Comparison of ENCODE assay signal across 1 cellular context in the genomic region with DNA sequence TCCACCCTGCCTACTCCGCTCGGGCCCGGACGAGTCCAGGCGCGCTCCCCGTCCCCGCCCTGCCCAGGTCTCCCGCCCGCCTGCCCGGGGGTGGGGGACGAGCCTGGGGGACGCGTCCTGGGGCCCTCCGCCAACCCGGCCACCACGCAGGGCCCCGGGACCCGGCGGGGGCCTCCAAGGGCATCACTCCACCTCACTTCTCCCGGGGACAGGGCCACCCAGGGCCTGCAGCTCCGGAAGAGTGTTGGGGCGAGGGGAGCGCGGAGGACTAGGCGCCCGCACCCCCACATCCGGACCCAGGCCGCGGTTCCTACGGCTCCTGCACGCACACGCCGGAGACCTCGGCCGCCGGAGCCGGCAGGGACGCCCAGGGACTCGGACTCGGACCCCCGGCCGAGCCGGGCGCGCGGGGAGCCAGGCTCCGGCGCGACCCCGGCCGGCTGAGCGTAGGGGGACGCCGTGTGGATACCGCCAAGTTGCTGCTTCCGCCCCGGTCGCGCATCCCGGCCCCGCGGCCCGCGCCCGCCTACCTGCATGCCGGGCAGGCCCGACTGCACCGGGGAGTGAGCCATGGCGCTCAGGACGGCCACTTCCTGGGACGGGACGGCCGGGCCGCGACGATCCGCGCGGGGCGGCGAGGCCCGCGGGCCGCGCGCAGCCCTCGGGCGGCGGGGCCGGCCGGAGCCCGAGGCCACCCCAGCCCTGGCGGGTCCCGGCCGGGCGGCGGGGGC.
TF ChIP-seq lines count a peak whose summit lies in the region.

No MANE protein-coding gene starts in this region.

TF ChIP-seq in HepG2, 621 proteins besides CTCF, POLR2A, EP300 and RAD21 (continued from another document and continues in another):
- TF ChIP-seq, protein P1, sequence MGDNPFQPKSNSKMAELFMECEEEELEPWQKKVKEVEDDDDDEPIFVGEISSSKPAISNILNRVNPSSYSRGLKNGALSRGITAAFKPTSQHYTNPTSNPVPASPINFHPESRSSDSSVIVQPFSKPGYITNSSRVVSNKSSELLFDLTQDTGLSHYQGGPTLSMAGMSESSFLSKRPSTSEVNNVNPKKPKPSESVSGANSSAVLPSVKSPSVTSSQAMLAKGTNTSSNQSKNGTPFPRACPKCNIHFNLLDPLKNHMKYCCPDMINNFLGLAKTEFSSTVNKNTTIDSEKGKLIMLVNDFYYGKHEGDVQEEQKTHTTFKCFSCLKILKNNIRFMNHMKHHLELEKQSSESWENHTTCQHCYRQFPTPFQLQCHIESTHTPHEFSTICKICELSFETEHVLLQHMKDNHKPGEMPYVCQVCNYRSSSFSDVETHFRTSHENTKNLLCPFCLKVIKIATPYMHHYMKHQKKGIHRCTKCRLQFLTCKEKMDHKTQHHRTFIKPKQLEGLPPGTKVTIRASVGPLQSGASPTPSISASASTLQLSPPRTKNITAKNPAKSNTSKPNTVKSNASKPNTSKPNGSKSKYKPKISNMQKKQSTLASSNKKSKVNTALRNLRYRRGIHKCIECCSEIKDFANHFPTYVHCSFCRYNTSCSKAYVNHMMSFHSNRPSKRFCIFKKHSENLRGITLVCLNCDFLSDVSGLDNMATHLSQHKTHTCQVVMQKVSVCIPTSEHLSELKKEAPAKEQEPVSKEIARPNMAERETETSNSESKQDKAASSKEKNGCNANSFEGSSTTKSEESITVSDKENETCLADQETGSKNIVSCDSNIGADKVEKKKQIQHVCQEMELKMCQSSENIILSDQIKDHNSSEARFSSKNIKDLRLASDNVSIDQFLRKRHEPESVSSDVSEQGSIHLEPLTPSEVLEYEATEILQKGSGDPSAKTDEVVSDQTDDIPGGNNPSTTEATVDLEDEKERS (CRISPR knock-in tag; IDR thresholded peaks at IDR 0.05) = no peak
- TF ChIP-seq MBD4 (IDR thresholded peaks at IDR 0.05; ENCODE audit: borderline replicate concordance, low read length) (no peak), ZNF296 (CRISPR knock-in tag; conservative IDR thresholded peaks at IDR 0.05) (no peak), KAT8 (CRISPR knock-in tag; IDR thresholded peaks at IDR 0.05) (no peak), ZMYM3 (CRISPR knock-in tag; IDR thresholded peaks at IDR 0.05) (no peak), GATAD2A (CRISPR knock-in tag; IDR thresholded peaks at IDR 0.05) (no peak), HNRNPH1 (optimal IDR thresholded peaks at IDR 0.05; ENCODE audit: low read depth, low read length) (no peak), ZNF556 (CRISPR knock-in tag; IDR thresholded peaks at IDR 0.05; ENCODE audit: borderline replicate concordance) (no peak), RXRB (CRISPR knock-in tag; IDR thresholded peaks at IDR 0.05; ENCODE audit: borderline replicate concordance) (0 out of 2 replicates have a peak, but pooled peaks have one; percentile 9), ZNF720 (CRISPR knock-in tag; IDR thresholded peaks at IDR 0.05) (no peak), ZNF781 (CRISPR knock-in tag; IDR thresholded peaks at IDR 0.05; ENCODE audit: borderline replicate concordance, not compliant biosample characterization) (no peak), SALL1 (CRISPR knock-in tag; IDR thresholded peaks at IDR 0.05) (0 out of 2 replicates have a peak, but pooled peaks have one; percentile 18), ZNF660 (CRISPR knock-in tag; IDR thresholded peaks at IDR 0.05; ENCODE audit: borderline replicate concordance, low read depth) (no peak), SPEN (CRISPR knock-in tag; IDR thresholded peaks at IDR 0.05; ENCODE audit: low read depth) (no peak), ZNF773 (CRISPR knock-in tag; IDR thresholded peaks at IDR 0.05; ENCODE audit: borderline replicate concordance) (no peak; the same call in 1 of the 2 replicates), FOXM1 (CRISPR knock-in tag; IDR thresholded peaks at IDR 0.05) (no peak), CCAR2 (optimal IDR thresholded peaks at IDR 0.05; ENCODE audit: low read depth, low read length) (no peak), PPARG (CRISPR knock-in tag; conservative IDR thresholded peaks at IDR 0.05) (no peak)
- TF ChIP-seq, protein P2, sequence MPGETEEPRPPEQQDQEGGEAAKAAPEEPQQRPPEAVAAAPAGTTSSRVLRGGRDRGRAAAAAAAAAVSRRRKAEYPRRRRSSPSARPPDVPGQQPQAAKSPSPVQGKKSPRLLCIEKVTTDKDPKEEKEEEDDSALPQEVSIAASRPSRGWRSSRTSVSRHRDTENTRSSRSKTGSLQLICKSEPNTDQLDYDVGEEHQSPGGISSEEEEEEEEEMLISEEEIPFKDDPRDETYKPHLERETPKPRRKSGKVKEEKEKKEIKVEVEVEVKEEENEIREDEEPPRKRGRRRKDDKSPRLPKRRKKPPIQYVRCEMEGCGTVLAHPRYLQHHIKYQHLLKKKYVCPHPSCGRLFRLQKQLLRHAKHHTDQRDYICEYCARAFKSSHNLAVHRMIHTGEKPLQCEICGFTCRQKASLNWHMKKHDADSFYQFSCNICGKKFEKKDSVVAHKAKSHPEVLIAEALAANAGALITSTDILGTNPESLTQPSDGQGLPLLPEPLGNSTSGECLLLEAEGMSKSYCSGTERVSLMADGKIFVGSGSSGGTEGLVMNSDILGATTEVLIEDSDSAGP (CRISPR knock-in tag; IDR thresholded peaks at IDR 0.05; ENCODE audit: borderline replicate concordance) = peak; percentile 9; the same call in 1 of the 2 replicates
- TF ChIP-seq, protein P3, sequence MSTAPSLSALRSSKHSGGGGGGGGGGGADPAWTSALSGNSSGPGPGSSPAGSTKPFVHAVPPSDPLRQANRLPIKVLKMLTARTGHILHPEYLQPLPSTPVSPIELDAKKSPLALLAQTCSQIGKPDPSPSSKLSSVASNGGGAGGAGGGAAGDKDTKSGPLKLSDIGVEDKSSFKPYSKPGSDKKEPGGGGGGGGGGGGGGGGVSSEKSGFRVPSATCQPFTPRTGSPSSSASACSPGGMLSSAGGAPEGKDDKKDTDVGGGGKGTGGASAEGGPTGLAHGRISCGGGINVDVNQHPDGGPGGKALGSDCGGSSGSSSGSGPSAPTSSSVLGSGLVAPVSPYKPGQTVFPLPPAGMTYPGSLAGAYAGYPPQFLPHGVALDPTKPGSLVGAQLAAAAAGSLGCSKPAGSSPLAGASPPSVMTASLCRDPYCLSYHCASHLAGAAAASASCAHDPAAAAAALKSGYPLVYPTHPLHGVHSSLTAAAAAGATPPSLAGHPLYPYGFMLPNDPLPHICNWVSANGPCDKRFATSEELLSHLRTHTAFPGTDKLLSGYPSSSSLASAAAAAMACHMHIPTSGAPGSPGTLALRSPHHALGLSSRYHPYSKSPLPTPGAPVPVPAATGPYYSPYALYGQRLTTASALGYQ (CRISPR knock-in tag; IDR thresholded peaks at IDR 0.05) = no peak
- TF ChIP-seq, protein P4, sequence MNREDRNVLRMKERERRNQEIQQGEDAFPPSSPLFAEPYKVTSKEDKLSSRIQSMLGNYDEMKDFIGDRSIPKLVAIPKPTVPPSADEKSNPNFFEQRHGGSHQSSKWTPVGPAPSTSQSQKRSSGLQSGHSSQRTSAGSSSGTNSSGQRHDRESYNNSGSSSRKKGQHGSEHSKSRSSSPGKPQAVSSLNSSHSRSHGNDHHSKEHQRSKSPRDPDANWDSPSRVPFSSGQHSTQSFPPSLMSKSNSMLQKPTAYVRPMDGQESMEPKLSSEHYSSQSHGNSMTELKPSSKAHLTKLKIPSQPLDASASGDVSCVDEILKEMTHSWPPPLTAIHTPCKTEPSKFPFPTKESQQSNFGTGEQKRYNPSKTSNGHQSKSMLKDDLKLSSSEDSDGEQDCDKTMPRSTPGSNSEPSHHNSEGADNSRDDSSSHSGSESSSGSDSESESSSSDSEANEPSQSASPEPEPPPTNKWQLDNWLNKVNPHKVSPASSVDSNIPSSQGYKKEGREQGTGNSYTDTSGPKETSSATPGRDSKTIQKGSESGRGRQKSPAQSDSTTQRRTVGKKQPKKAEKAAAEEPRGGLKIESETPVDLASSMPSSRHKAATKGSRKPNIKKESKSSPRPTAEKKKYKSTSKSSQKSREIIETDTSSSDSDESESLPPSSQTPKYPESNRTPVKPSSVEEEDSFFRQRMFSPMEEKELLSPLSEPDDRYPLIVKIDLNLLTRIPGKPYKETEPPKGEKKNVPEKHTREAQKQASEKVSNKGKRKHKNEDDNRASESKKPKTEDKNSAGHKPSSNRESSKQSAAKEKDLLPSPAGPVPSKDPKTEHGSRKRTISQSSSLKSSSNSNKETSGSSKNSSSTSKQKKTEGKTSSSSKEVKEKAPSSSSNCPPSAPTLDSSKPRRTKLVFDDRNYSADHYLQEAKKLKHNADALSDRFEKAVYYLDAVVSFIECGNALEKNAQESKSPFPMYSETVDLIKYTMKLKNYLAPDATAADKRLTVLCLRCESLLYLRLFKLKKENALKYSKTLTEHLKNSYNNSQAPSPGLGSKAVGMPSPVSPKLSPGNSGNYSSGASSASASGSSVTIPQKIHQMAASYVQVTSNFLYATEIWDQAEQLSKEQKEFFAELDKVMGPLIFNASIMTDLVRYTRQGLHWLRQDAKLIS (CRISPR knock-in tag; IDR thresholded peaks at IDR 0.05) = no peak
- TF ChIP-seq, protein P5, sequence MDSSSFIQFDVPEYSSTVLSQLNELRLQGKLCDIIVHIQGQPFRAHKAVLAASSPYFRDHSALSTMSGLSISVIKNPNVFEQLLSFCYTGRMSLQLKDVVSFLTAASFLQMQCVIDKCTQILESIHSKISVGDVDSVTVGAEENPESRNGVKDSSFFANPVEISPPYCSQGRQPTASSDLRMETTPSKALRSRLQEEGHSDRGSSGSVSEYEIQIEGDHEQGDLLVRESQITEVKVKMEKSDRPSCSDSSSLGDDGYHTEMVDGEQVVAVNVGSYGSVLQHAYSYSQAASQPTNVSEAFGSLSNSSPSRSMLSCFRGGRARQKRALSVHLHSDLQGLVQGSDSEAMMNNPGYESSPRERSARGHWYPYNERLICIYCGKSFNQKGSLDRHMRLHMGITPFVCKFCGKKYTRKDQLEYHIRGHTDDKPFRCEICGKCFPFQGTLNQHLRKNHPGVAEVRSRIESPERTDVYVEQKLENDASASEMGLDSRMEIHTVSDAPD (CRISPR knock-in tag; IDR thresholded peaks at IDR 0.05) = no peak
- TF ChIP-seq, protein P6, sequence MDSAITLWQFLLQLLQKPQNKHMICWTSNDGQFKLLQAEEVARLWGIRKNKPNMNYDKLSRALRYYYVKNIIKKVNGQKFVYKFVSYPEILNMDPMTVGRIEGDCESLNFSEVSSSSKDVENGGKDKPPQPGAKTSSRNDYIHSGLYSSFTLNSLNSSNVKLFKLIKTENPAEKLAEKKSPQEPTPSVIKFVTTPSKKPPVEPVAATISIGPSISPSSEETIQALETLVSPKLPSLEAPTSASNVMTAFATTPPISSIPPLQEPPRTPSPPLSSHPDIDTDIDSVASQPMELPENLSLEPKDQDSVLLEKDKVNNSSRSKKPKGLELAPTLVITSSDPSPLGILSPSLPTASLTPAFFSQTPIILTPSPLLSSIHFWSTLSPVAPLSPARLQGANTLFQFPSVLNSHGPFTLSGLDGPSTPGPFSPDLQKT (CRISPR knock-in tag; IDR thresholded peaks at IDR 0.05; ENCODE audit: borderline replicate concordance) = no peak
- TF ChIP-seq, protein P7, sequence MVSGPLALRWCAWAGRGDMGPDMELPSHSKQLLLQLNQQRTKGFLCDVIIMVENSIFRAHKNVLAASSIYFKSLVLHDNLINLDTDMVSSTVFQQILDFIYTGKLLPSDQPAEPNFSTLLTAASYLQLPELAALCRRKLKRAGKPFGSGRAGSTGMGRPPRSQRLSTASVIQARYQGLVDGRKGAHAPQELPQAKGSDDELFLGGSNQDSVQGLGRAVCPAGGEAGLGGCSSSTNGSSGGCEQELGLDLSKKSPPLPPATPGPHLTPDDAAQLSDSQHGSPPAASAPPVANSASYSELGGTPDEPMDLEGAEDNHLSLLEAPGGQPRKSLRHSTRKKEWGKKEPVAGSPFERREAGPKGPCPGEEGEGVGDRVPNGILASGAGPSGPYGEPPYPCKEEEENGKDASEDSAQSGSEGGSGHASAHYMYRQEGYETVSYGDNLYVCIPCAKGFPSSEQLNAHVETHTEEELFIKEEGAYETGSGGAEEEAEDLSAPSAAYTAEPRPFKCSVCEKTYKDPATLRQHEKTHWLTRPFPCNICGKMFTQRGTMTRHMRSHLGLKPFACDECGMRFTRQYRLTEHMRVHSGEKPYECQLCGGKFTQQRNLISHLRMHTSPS (CRISPR knock-in tag; IDR thresholded peaks at IDR 0.05; ENCODE audit: low read depth) = no peak
- TF ChIP-seq, protein P8, sequence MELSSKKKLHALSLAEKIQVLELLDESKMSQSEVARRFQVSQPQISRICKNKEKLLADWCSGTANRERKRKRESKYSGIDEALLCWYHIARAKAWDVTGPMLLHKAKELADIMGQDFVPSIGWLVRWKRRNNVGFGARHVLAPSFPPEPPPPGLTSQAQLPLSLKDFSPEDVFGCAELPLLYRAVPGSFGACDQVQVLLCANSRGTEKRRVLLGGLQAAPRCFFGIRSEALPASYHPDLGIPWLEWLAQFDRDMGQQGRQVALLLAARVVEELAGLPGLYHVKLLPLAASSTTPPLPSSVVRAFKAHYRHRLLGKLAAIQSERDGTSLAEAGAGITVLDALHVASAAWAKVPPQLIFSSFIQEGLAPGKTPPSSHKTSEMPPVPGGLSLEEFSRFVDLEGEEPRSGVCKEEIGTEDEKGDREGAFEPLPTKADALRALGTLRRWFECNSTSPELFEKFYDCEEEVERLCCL (CRISPR knock-in tag; IDR thresholded peaks at IDR 0.05; ENCODE audit: borderline replicate concordance) = no peak
- TF ChIP-seq, protein P9, sequence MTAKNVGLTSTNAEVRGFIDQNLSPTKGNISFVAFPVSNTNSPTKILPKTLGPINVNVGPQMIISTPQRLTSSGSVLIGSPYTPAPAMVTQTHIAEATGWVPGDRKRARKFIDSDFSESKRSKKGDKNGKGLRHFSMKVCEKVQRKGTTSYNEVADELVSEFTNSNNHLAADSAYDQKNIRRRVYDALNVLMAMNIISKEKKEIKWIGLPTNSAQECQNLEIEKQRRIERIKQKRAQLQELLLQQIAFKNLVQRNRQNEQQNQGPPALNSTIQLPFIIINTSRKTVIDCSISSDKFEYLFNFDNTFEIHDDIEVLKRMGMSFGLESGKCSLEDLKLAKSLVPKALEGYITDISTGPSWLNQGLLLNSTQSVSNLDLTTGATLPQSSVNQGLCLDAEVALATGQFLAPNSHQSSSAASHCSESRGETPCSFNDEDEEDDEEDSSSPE (CRISPR knock-in tag; IDR thresholded peaks at IDR 0.05) = no peak
- TF ChIP-seq, protein P10, sequence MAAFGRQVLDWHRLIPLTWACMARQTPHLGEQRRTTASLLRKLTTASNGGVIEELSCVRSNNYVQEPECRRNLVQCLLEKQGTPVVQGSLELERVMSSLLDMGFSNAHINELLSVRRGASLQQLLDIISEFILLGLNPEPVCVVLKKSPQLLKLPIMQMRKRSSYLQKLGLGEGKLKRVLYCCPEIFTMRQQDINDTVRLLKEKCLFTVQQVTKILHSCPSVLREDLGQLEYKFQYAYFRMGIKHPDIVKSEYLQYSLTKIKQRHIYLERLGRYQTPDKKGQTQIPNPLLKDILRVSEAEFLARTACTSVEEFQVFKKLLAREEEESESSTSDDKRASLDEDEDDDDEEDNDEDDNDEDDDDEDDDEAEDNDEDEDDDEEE (CRISPR knock-in tag; IDR thresholded peaks at IDR 0.05) = peak; percentile 93
- TF ChIP-seq, protein P11, sequence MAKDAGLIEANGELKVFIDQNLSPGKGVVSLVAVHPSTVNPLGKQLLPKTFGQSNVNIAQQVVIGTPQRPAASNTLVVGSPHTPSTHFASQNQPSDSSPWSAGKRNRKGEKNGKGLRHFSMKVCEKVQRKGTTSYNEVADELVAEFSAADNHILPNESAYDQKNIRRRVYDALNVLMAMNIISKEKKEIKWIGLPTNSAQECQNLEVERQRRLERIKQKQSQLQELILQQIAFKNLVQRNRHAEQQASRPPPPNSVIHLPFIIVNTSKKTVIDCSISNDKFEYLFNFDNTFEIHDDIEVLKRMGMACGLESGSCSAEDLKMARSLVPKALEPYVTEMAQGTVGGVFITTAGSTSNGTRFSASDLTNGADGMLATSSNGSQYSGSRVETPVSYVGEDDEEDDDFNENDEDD (CRISPR knock-in tag; IDR thresholded peaks at IDR 0.05; ENCODE audit: borderline replicate concordance) = no peak
